ENCODE assay signal across 17 cellular contexts in the genomic region with DNA sequence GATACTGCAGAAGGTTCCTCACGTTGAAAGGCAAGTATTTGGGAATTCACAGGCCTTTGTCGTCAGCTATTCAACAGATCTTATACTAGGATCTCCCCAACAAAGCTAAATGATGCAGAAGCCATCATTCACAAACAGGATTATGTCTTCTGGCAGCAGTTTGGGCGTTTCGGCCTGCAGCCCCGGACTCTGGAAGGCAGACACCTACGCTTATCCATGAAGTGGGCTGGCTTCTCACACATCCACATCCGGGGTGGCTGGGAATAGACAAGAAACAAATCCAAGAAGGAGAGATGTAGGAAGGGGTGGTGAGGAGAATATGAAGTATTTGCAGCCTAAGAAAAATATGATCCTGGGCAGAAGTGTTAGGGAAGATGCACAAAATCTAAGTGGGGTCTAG.
DNase-seq lines count a peak whose midpoint lies in the region.
"Had no signal": no experiment of that assay in that cellular context is flagged by ENCODE, and none has a peak within 500 bp of the region (broad histone marks: within the 10 kb centered on the region; RNA-seq: fewer than 3 reads in every experiment).

No MANE protein-coding gene starts in this region.

- H3K27ac ChIP-seq in neuronal stem cell (replicated peaks; ENCODE audit: low read length), result no peak overlapping the region
- H3K27ac ChIP-seq: 22Rv1; A549; BLaER1 treated with 17β-estradiol and CSF1 and Interleukin-3, amounts not matched to agents 10 nM and 100 nM; C4-2B had no signal

- H2BK120ac ChIP-seq in neuronal stem cell (ENCODE audit: low read depth, low read length), result no peak overlapping the region

- H3K27me3 ChIP-seq in neuronal stem cell (ENCODE audit: control insufficient read depth in 3 of 3, insufficient read depth in 3 of 3, low read depth in 1 of 3, low read length in 3 of 3), result no peaks in the 10 kb centered on the region
- H3K27me3 ChIP-seq: BLaER1 treated with 17β-estradiol and CSF1 and Interleukin-3, amounts not matched to agents 10 nM and 100 nM had no signal

- peak overlapping the region; percentile 67 for H3K18ac ChIP-seq in neuronal stem cell (ENCODE audit: low read length)

- H2AK5ac ChIP-seq in neuronal stem cell (ENCODE audit: low read depth, low read length), result no peak overlapping the region

- H3K4ac ChIP-seq in neuronal stem cell (ENCODE audit: low read length), result no peak overlapping the region

- no peaks in the 10 kb centered on the region for H3K79me1 ChIP-seq in neuronal stem cell (ENCODE audit: low read depth, low read length)

- no peak overlapping the region for H2BK15ac ChIP-seq in neuronal stem cell (ENCODE audit: low read length)

- no peak overlapping the region for H4K8ac ChIP-seq in neuronal stem cell (ENCODE audit: low read depth, low read length)

- H3K14ac ChIP-seq in neuronal stem cell (ENCODE audit: low read length), result no peak overlapping the region

- H2AFZ ChIP-seq in neuronal stem cell (ENCODE audit: low read length), result no peak overlapping the region

- no peak overlapping the region for H4K91ac ChIP-seq in neuronal stem cell (ENCODE audit: low read depth, low read length, poor library complexity)

- peaks cover 0 to under 1% of the 10 kb centered on the region in 2 donors for H3K9me3 ChIP-seq in neuronal stem cell (replicated peaks in 1 of 2; ENCODE audit: control insufficient read depth in 2 of 2, insufficient read depth in 1 of 2, low read depth in 1 of 2, low read length in 2 of 2)
- H3K9me3 ChIP-seq: A549, Caco-2 had no signal

- no peaks in the 10 kb centered on the region for H3K36me3 ChIP-seq in neuronal stem cell (replicated peaks in 1 of 2; ENCODE audit: control insufficient read depth in 2 of 2, insufficient read depth in 2 of 2, low read length in 2 of 2)
- H3K36me3 ChIP-seq: BLaER1 treated with 17β-estradiol and CSF1 and Interleukin-3, amounts not matched to agents 10 nM and 100 nM had no signal

- H2BK5ac ChIP-seq in neuronal stem cell (ENCODE audit: low read length), result no peak overlapping the region

- H3K4me2 ChIP-seq in neuronal stem cell (ENCODE audit: insufficient read depth, low read length, poor library complexity, severe bottlenecking), result no peak overlapping the region
- H3K4me2 ChIP-seq: A549; BLaER1 treated with 17β-estradiol and CSF1 and Interleukin-3, amounts not matched to agents 10 nM and 100 nM had no signal

- WGBS in neuronal stem cell (ENCODE audit: extremely low coverage in 2 of 2, insufficient read length in 2 of 2, insufficient replicate concordance in 1 of 2), 2 donors, result no CpG with 5 or more reads among the region's 7 CpGs

- intact Hi-C loops in posterior cingulate gyrus (cut with DNase I), result no loop called here

- no peak overlapping the region for H2BK12ac ChIP-seq in neuronal stem cell (ENCODE audit: low read length)

- no peak overlapping the region for H3K9ac ChIP-seq in neuronal stem cell (ENCODE audit: low read depth, low read length, poor library complexity)
- H3K9ac ChIP-seq: BLaER1 treated with 17β-estradiol and CSF1 and Interleukin-3, amounts not matched to agents 10 nM and 100 nM had no signal

- H3K23ac ChIP-seq in neuronal stem cell (ENCODE audit: low read depth, low read length, poor library complexity), result no peak overlapping the region

- H3K4me1 ChIP-seq in neuronal stem cell (ENCODE audit: control insufficient read depth in 2 of 2, insufficient read depth in 1 of 2, low read depth in 1 of 2, low read length in 2 of 2), result no peaks in the 10 kb centered on the region
- H3K4me1 ChIP-seq: A549, Caco-2 had no signal

- DNase-seq in NCI-H82 (lab: John Stamatoyannopoulos, UW) (peak; percentile 2), NCI-H82 treated with DMSO at 0.1 percent for 48 hours (lab: John Stamatoyannopoulos, UW; ENCODE audit: unreplicated experiment) (no peak), neuronal stem cell (ENCODE audit: low spot score) (no peak), posterior cingulate gyrus (peak in 6 of 10 donors; percentile 12 to 87 (median 62)), T-helper 2 cell (no peak)
- no peak for DNase-seq in stimulated activated naive CD4-positive, alpha-beta T cell (lab: John Stamatoyannopoulos, UW)
- DNase-seq: AML-193; Caco-2; Calu3; CD4-positive, alpha-beta T cell; CD8-positive, alpha-beta T cell; DMS79 treated with DMSO at 0.1 percent for 48 hours; GF-D8 had no signal

- H3K4me3 ChIP-seq in neuronal stem cell (ENCODE audit: low read length in 2 of 2), result no peak overlapping the region
- H3K4me3 ChIP-seq: A549; BLaER1 treated with 17β-estradiol and CSF1 and Interleukin-3, amounts not matched to agents 10 nM and 100 nM had no signal

Comparison
In these comparisons a context has a peak if more than half of its experiments do, and no peak if none do; other contexts are left out.
1. DNase-seq: peak in NCI-H82 (single experiment) and posterior cingulate gyrus (6 of 10); none in NCI-H82 treated with DMSO at 0.1 percent for 48 hours (single experiment), neuronal stem cell (single experiment), T-helper 2 cell (0 of 5) and stimulated activated naive CD4-positive, alpha-beta T cell (0 of 6).